In genomic region chr13:36282818-36283432, GRCh38 we compare ENCODE assay signal across 8 cellular contexts. TPM values are rescaled to one million over a fixed set of nuclear protein-coding genes. Genes with fewer than 3 reads are reported as not detected.
DNase-seq lines count a peak whose midpoint lies in the region; ATAC-seq and TF ChIP-seq lines count a peak whose summit lies in the region.

No MANE protein-coding gene starts in this region.

- CTCF ChIA-PET in MCF 10A (lab: Yijun Ruan, JAX) = interaction anchor here (0.5 to 5.3 kb wide), 45 partner anchors 8 to 748 kb away, joined by 3 to 51 read pairs (median 4); partner anchors contain the start of gene CCDC169

- H3K9me3 Mint-ChIP-seq in MCF 10A (ENCODE audit: unreplicated experiment) = no peaks in the 10 kb centered on the region
- no peaks in the 10 kb centered on the region for H3K9me3 Mint-ChIP-seq in activated T-helper 2 cell treated with anti-CD3 and anti-CD28 coated beads, Interferon-gamma antibody, Interleukin-2, Interleukin-4, amounts not matched to agents 10 μg/mL and 5 μg/mL and 100 μg/mL, durations not matched to agents 14 hours and 24 hours and 36 hours

- DNase-seq in NCI-H510A treated with DMSO at 0.1 percent for 48 hours (lab: John Stamatoyannopoulos, UW) (peak; percentile 48), NCI-H510A (lab: John Stamatoyannopoulos, UW) (no peak), NCI-H1105 (lab: John Stamatoyannopoulos, UW) (peak; percentile 15), MCF 10A (ENCODE audit: unreplicated experiment) (peak; percentile 58), right lobe of liver (no peak)
- no peak for DNase-seq in activated T-helper 2 cell treated with anti-CD3 and anti-CD28 coated beads, Interferon-gamma antibody, Interleukin-2, Interleukin-4, amounts not matched to agents 10 μg/mL and 5 μg/mL and 100 μg/mL, durations not matched to agents 14 hours and 24 hours and 36 hours (ENCODE audit: low spot score)
- no peak for DNase-seq in activated CD4-positive, alpha-beta T cell treated with anti-CD3 and anti-CD28 coated beads for 4 hours
- DNase-seq in activated CD8-positive, alpha-beta memory T cell treated with anti-CD3 and anti-CD28 coated beads, Interleukin-2, amount 50 U/mL, for 48 hours = no peak

- H3K36me3 Mint-ChIP-seq in MCF 10A (ENCODE audit: insufficient read depth, unreplicated experiment) = no peaks in the 10 kb centered on the region
- no peaks in the 10 kb centered on the region for H3K36me3 Mint-ChIP-seq in activated T-helper 2 cell treated with anti-CD3 and anti-CD28 coated beads, Interferon-gamma antibody, Interleukin-2, Interleukin-4, amounts not matched to agents 10 μg/mL and 5 μg/mL and 100 μg/mL, durations not matched to agents 14 hours and 24 hours and 36 hours (ENCODE audit: low read depth)

- no peaks in the 10 kb centered on the region for H3K4me1 ChIP-seq in right lobe of liver

- WGBS in right lobe of liver (ENCODE audit: insufficient coverage, low coverage, low lambda C conversion rate, missing lambda C conversion rate) = 37% methylated on average over 6 of the region's 6 CpGs

- intact Hi-C loops in MCF 10A (cut with micrococcal nuclease) (loop anchor here (1.0 to 10.0 kb wide), 5 partner anchors 112 to 542 kb away; no protein-coding TSS in a partner anchor), right lobe of liver (cut with DNase I) (no loop called here)
- intact Hi-C loops in activated T-helper 2 cell treated with anti-CD3 and anti-CD28 coated beads, Interferon-gamma antibody, Interleukin-2, Interleukin-4, amounts not matched to agents 10 μg/mL and 5 μg/mL and 100 μg/mL, durations not matched to agents 14 hours and 24 hours and 36 hours (cut with micrococcal nuclease) = loop anchor here (5.0 kb wide), 1 partner anchor 454 kb away; no protein-coding TSS in a partner anchor

- no peak overlapping the region for H3K4me3 Mint-ChIP-seq in MCF 10A (ENCODE audit: unreplicated experiment)
- H3K4me3 Mint-ChIP-seq in activated T-helper 2 cell treated with anti-CD3 and anti-CD28 coated beads, Interferon-gamma antibody, Interleukin-2, Interleukin-4, amounts not matched to agents 10 μg/mL and 5 μg/mL and 100 μg/mL, durations not matched to agents 14 hours and 24 hours and 36 hours (ENCODE audit: low read depth) = no peak overlapping the region

- no peaks in the 10 kb centered on the region for H3K9me3 ChIP-seq in right lobe of liver

- no peaks in the 10 kb centered on the region for H3K27me3 Mint-ChIP-seq in MCF 10A (ENCODE audit: insufficient read depth, unreplicated experiment)
- peaks cover 8% of the 10 kb centered on the region for H3K27me3 Mint-ChIP-seq in activated T-helper 2 cell treated with anti-CD3 and anti-CD28 coated beads, Interferon-gamma antibody, Interleukin-2, Interleukin-4, amounts not matched to agents 10 μg/mL and 5 μg/mL and 100 μg/mL, durations not matched to agents 14 hours and 24 hours and 36 hours (ENCODE audit: low read depth)

- no peaks in the 10 kb centered on the region for H3K27me3 ChIP-seq in right lobe of liver

- no peak overlapping the region for H3K27ac ChIP-seq in right lobe of liver

- TF ChIP-seq CTCF in MCF 10A (IDR thresholded peaks at IDR 0.05; ENCODE audit: unreplicated experiment) = peak; percentile 67
- TF ChIP-seq CTCF in right lobe of liver (IDR thresholded peaks at IDR 0.05) = peak; percentile 81 to 86 (median 82)

- H3K27ac Mint-ChIP-seq in MCF 10A (ENCODE audit: low read depth, unreplicated experiment) = no peak overlapping the region
- no peak overlapping the region for H3K27ac Mint-ChIP-seq in activated T-helper 2 cell treated with anti-CD3 and anti-CD28 coated beads, Interferon-gamma antibody, Interleukin-2, Interleukin-4, amounts not matched to agents 10 μg/mL and 5 μg/mL and 100 μg/mL, durations not matched to agents 14 hours and 24 hours and 36 hours

- no peaks in the 10 kb centered on the region for H3K4me1 Mint-ChIP-seq in MCF 10A (ENCODE audit: insufficient read depth, unreplicated experiment)
- no peaks in the 10 kb centered on the region for H3K4me1 Mint-ChIP-seq in activated T-helper 2 cell treated with anti-CD3 and anti-CD28 coated beads, Interferon-gamma antibody, Interleukin-2, Interleukin-4, amounts not matched to agents 10 μg/mL and 5 μg/mL and 100 μg/mL, durations not matched to agents 14 hours and 24 hours and 36 hours (ENCODE audit: low read depth)

- no peak overlapping the region for H3K4me3 ChIP-seq in right lobe of liver

- peak; percentile 72 to 78 (median 76) for ATAC-seq in right lobe of liver

- POLR2A ChIA-PET in MCF 10A (lab: Yijun Ruan, JAX) = interaction anchor here (0.7 to 2.2 kb wide), 2 partner anchors 304 to 452 kb away, joined by 3 to 7 read pairs; no protein-coding TSS in a partner anchor

- no TSS peak for BruUV-seq in MCF 10A (replicated peaks; lab: Mats Ljungman, UMichigan)

- H3K36me3 ChIP-seq in right lobe of liver = no peaks in the 10 kb centered on the region

- TF ChIP-seq POLR2A in right lobe of liver (IDR thresholded peaks at IDR 0.05) = no peak

RNA-seq across cellular contexts. Expression of gene CCDC169, which starts 14.7 kb away (rescaled TPM):
- 5.7 and 5.9 TPM in 2 replicates for total RNA-seq in MCF 10A (2022)
- total RNA-seq in right lobe of liver = not detected
- total RNA-seq in activated T-helper 2 cell treated with anti-CD3 and anti-CD28 coated beads, Interferon-gamma antibody, Interleukin-2, Interleukin-4, amounts not matched to agents 10 μg/mL and 5 μg/mL and 100 μg/mL, durations not matched to agents 14 hours and 24 hours and 36 hours = 0.23 and 0.46 TPM in 2 replicates

Comparison
In these comparisons a context has a peak if more than half of its experiments do, and no peak if none do; other contexts are left out.
1. DNase-seq: peak in NCI-H510A treated with DMSO at 0.1 percent for 48 hours (single experiment), NCI-H1105 (single experiment) and MCF 10A (single experiment); none in NCI-H510A (single experiment), right lobe of liver (0 of 3), activated T-helper 2 cell treated with anti-CD3 and anti-CD28 coated beads, Interferon-gamma antibody, Interleukin-2, Interleukin-4, amounts not matched to agents 10 μg/mL and 5 μg/mL and 100 μg/mL, durations not matched to agents 14 hours and 24 hours and 36 hours (single experiment), activated CD4-positive, alpha-beta T cell treated with anti-CD3 and anti-CD28 coated beads for 4 hours (0 of 2) and activated CD8-positive, alpha-beta memory T cell treated with anti-CD3 and anti-CD28 coated beads, Interleukin-2, amount 50 U/mL, for 48 hours (single experiment).
2. intact Hi-C loops: an anchor here in MCF 10A (1.0 to 10.0 kb wide) and activated T-helper 2 cell treated with anti-CD3 and anti-CD28 coated beads, Interferon-gamma antibody, Interleukin-2, Interleukin-4, amounts not matched to agents 10 μg/mL and 5 μg/mL and 100 μg/mL, durations not matched to agents 14 hours and 24 hours and 36 hours (5.0 kb wide); none called in right lobe of liver.